Comparison of ENCODE assay signal across 19 cellular contexts in genomic region chr13:33863390-33863789, GRCh38. TPM values are rescaled to one million over a fixed set of nuclear protein-coding genes. Genes with fewer than 3 reads are reported as not detected.
DNase-seq lines count a peak whose midpoint lies in the region; ATAC-seq, FAIRE-seq and TF ChIP-seq lines count a peak whose summit lies in the region.
"Had no signal": no experiment of that assay in that cellular context is flagged by ENCODE, and none has a peak within 500 bp of the region (broad histone marks: within the 10 kb centered on the region; RNA-seq: fewer than 3 reads in every experiment).

No MANE protein-coding gene starts in this region.

- no peaks in the 10 kb centered on the region for H3K79me2 ChIP-seq in HepG2 (ENCODE audit: insufficient read depth, low read length)
- H3K79me2 ChIP-seq in keratinocyte (ENCODE audit: control insufficient read depth, insufficient read depth, low read length), result no peaks in the 10 kb centered on the region

- no peaks in the 10 kb centered on the region for H3K9me1 ChIP-seq in keratinocyte (ENCODE audit: control insufficient read depth, extremely low read depth, insufficient read depth, low read length)

- TF ChIP-seq RAD21 in HepG2 (CRISPR knock-in tag; IDR thresholded peaks at IDR 0.05), result no peak

- H3K27me3 ChIP-seq in HepG2 (ENCODE audit: control insufficient read depth in 1 of 2, insufficient read depth in 2 of 2, low read length in 2 of 2) (no peaks in the 10 kb centered on the region), right lobe of liver (no peaks in the 10 kb centered on the region), bronchial epithelial cell (ENCODE audit: control insufficient read depth, insufficient read depth, low read length) (no peaks in the 10 kb centered on the region), keratinocyte (ENCODE audit: control insufficient read depth, extremely low read depth, insufficient read depth, low read length) (no peaks in the 10 kb centered on the region)
- H3K27me3 ChIP-seq: BE2C had no signal

- H4K20me1 ChIP-seq in HepG2 (ENCODE audit: insufficient read depth, low read length) (no peaks in the 10 kb centered on the region), keratinocyte (ENCODE audit: control insufficient read depth, extremely low read depth, insufficient read depth, low read length) (no peaks in the 10 kb centered on the region)

- H3K36me3 ChIP-seq in HepG2 (replicated peaks in 1 of 2; ENCODE audit: control insufficient read depth in 1 of 2, insufficient read depth in 2 of 2, low read length in 2 of 2) (peaks cover 0 to 2% of the 10 kb centered on the region in 2 experiments; a peak in 3 of 5 replicates), right lobe of liver (no peaks in the 10 kb centered on the region), bronchial epithelial cell (ENCODE audit: control insufficient read depth, insufficient read depth, low read length) (no peaks in the 10 kb centered on the region), keratinocyte (ENCODE audit: control insufficient read depth in 2 of 2, extremely low read depth in 1 of 2, insufficient read depth in 2 of 2, low read length in 2 of 2) (no peaks in the 10 kb centered on the region)
- H3K36me3 ChIP-seq: BE2C, HAP-1 had no signal

- CTCF ChIA-PET in HepG2 (lab: Yijun Ruan, JAX; ENCODE audit: low intra/inter-chr PET ratio, low total read pairs), result no interaction called here

- H3K4me3 ChIP-seq in HepG2 (replicated peaks in 1 of 3; ENCODE audit: insufficient read depth in 1 of 3, low read depth in 2 of 3, low read length in 3 of 3) (no peak overlapping the region), right lobe of liver (no peak overlapping the region), bronchial epithelial cell (ENCODE audit: low read depth, low read length) (no peak overlapping the region), keratinocyte (ENCODE audit: control insufficient read depth in 2 of 3, extremely low read depth in 1 of 3, insufficient read depth in 2 of 3, low read depth in 1 of 3, low read length in 3 of 3) (no peak overlapping the region)
- H3K4me3 ChIP-seq: A549, HAP-1 had no signal

- intact Hi-C loops in HepG2 (cut with micrococcal nuclease; ENCODE audit: unreplicated experiment) (no loop called here), right lobe of liver (cut with DNase I) (no loop called here)

- dilution Hi-C loops in keratinocyte (cut with MboI; ENCODE audit: extremely low pct_ligation_motif_present, low sequenced_read_pairs), result no loop called here

- no peak overlapping the region for H3K27ac ChIP-seq in HepG2 (ENCODE audit: extremely low read length, insufficient read depth, low read length)
- H3K27ac ChIP-seq in right lobe of liver, result no peak overlapping the region
- no peak overlapping the region for H3K27ac ChIP-seq in keratinocyte (ENCODE audit: control insufficient read depth, insufficient read depth, low read length)
- H3K27ac ChIP-seq: A549, C4-2B had no signal

- no peak for DNase-seq in HepG2 (ENCODE audit: low spot score)
- no peak for DNase-seq in right lobe of liver
- peak; percentile 50 for DNase-seq in bronchial epithelial cell (ENCODE audit: low read depth)
- no peak for DNase-seq in keratinocyte (ENCODE audit: low read depth, low spot score)
- DNase-seq in activated T-cell treated with anti-CD3 and anti-CD28 coated beads, Interleukin-2, amount 50 U/mL, for 1 hour, result no peak
- DNase-seq in NCI-H1105 treated with DMSO at 0.1 percent for 48 hours (lab: John Stamatoyannopoulos, UW), result no peak
- DNase-seq: BE2C; CD4-positive, alpha-beta memory T cell; COR-L47; DMS153; DMS79 treated with DMSO at 0.1 percent for 48 hours; EL had no signal

- H3K9me3 ChIP-seq in HepG2 (ENCODE audit: low read length) (no peaks in the 10 kb centered on the region), right lobe of liver (no peaks in the 10 kb centered on the region), keratinocyte (ENCODE audit: control insufficient read depth, low read depth, low read length) (no peaks in the 10 kb centered on the region)
- H3K9me3 ChIP-seq: A549, BE2C, HAP-1 had no signal

- ATAC-seq in HepG2 (no peak), right lobe of liver (no peak)
- ATAC-seq: A549 had no signal

- FAIRE-seq in HepG2 (lab: Jason Lieb, UNC) (no peak), bronchial epithelial cell (lab: Jason Lieb, UNC) (peak; percentile 47), keratinocyte (lab: Jason Lieb, UNC) (peak; percentile 52)
- FAIRE-seq: A549, D721Med, G401.6, GM19239, H1 had no signal

- TF ChIP-seq EP300 in HepG2 (IDR thresholded peaks at IDR 0.05; ENCODE audit: low read depth in 2 of 2, low read length in 2 of 2), result no peak
- no peak for TF ChIP-seq EP300 in HepG2 (CRISPR knock-in tag; IDR thresholded peaks at IDR 0.05; ENCODE audit: borderline replicate concordance)

- H3K4me1 ChIP-seq in HepG2 (ENCODE audit: insufficient read depth, low read length) (peaks cover 2% of the 10 kb centered on the region), right lobe of liver (no peaks in the 10 kb centered on the region), keratinocyte (ENCODE audit: control insufficient read depth, extremely low read depth, insufficient read depth, low read length) (peaks cover 13% of the 10 kb centered on the region)
- H3K4me1 ChIP-seq: A549, HAP-1 had no signal

- H2AFZ ChIP-seq in HepG2 (ENCODE audit: low read length) (no peak overlapping the region), keratinocyte (ENCODE audit: control insufficient read depth, low read length) (no peak overlapping the region)

- whole genome bisulfite sequencing in HepG2 (ENCODE audit: low lambda C conversion rate), result 67% methylated on average over 3 of the region's 3 CpGs
- WGBS in right lobe of liver (ENCODE audit: insufficient coverage, low coverage, low lambda C conversion rate, missing lambda C conversion rate), result 67% methylated on average over 3 of the region's 3 CpGs

- no TSS peak for BruUV-seq in HepG2 (replicated peaks; lab: Mats Ljungman, UMichigan)

- in situ Hi-C loops in HepG2 (cut with HindIII; ENCODE audit: extremely low pct_ligation_motif_present, low pct_unique_long_range_greater_than_20kb), result no loop called here

- no peak overlapping the region for H3K9ac ChIP-seq in HepG2 (ENCODE audit: insufficient read depth, low read depth, low read length)
- H3K9ac ChIP-seq in keratinocyte (ENCODE audit: control insufficient read depth, extremely low read depth, insufficient read depth, low read length), result no peak overlapping the region

- TF ChIP-seq POLR2A in HepG2 (IDR thresholded peaks at IDR 0.05; ENCODE audit: insufficient read depth in 1 of 2, low read depth in 2 of 2, low read length in 2 of 2), result no peak
- no peak for TF ChIP-seq POLR2A in right lobe of liver (IDR thresholded peaks at IDR 0.05)

- H3K4me2 ChIP-seq in HepG2 (ENCODE audit: low read depth, low read length) (no peak overlapping the region), keratinocyte (ENCODE audit: control insufficient read depth, extremely low read depth, insufficient read depth, low read depth, low read length) (no peak overlapping the region)
- H3K4me2 ChIP-seq: A549 had no signal

- TF ChIP-seq CTCF in HepG2 (CRISPR knock-in tag; IDR thresholded peaks at IDR 0.05) (no peak), right lobe of liver (IDR thresholded peaks at IDR 0.05) (no peak), bronchial epithelial cell (IDR thresholded peaks at IDR 0.05; ENCODE audit: insufficient read depth, low read length, severe bottlenecking) (no peak), keratinocyte (optimal IDR thresholded peaks at IDR 0.05 in 1 of 3, IDR thresholded peaks at IDR 0.05 in 1 of 3, conservative IDR thresholded peaks at IDR 0.05 in 1 of 3; ENCODE audit: extremely low read depth in 1 of 3, insufficient read depth in 2 of 3, low read length in 3 of 3) (no peak)

- POLR2A ChIA-PET in HepG2 (lab: Yijun Ruan, JAX), result no interaction called here

TF ChIP-seq in HepG2, 621 proteins besides CTCF, POLR2A, EP300 and RAD21 (continues in another document):
- TF ChIP-seq STAT5B (CRISPR knock-in tag; IDR thresholded peaks at IDR 0.05) (no peak), XBP1 (CRISPR knock-in tag; IDR thresholded peaks at IDR 0.05) (no peak)

RNA-seq across cellular contexts. Expression of gene RFC3, which starts 45.4 kb away (rescaled TPM):
- total RNA-seq in HepG2 (2016; rRNA removed; fragmentation: Illumina TruSeq; extraction: Trizol) (55.7 and 80.1 TPM in 2 replicates), right lobe of liver (1 to 10 TPM; 1.6 to 10.0 (median 2.4) TPM), bronchial epithelial cell (2.0 and 3.4 TPM in 2 replicates)
- 9.2 and 9.8 TPM in 2 replicates for total RNA-seq in HepG2 (2016; cell fraction: cytosol; rRNA removed; fragmentation: Illumina TruSeq; extraction: Trizol; ENCODE audit: low read depth)
- 55.6 and 78.6 TPM in 2 replicates for total RNA-seq in HepG2 (2016; cell fraction: insoluble cytoplasmic fraction; rRNA removed; fragmentation: Illumina TruSeq; extraction: Trizol)
- total RNA-seq in HepG2 (2016; cell fraction: membrane; rRNA removed; fragmentation: Illumina TruSeq; extraction: Trizol), result 17.3 and 19.4 TPM in 2 replicates
- 88.7 and 100 TPM in 2 replicates for total RNA-seq in HepG2 (2016; cell fraction: nucleus; rRNA removed; fragmentation: Illumina TruSeq; extraction: Trizol)
- polyA plus RNA-seq in HepG2 (2011; rRNA removed) (10.3 and 16.0 TPM in 2 replicates), keratinocyte (6.0 to 20.8 TPM (median 18.3 TPM) in 3 replicates)
- 7.9 and 8.1 TPM in 2 replicates for polyA plus RNA-seq in HepG2 (2011; cell fraction: cytosol; rRNA removed)
- polyA plus RNA-seq in HepG2 (2011; cell fraction: nucleus; rRNA removed), result 13.3 and 17.4 TPM in 2 replicates
- 9.4 and 21.3 TPM in 2 replicates for polyA plus RNA-seq in HepG2 (2012)
- polyA plus RNA-seq in HepG2 (2016; cell fraction: cytosol; fragmentation: Illumina TruSeq; extraction: Trizol; ENCODE audit: low read depth), result 3.6 and 3.7 TPM in 2 replicates
- 80.2 and 84.4 TPM in 2 replicates for polyA plus RNA-seq in HepG2 (2016; cell fraction: insoluble cytoplasmic fraction; fragmentation: Illumina TruSeq; extraction: Trizol; ENCODE audit: low read depth)
- polyA plus RNA-seq in HepG2 (2016; cell fraction: membrane; fragmentation: Illumina TruSeq; extraction: Trizol; ENCODE audit: low read depth), result 10.4 and 10.6 TPM in 2 replicates
- 46.4 and 49.2 TPM in 2 replicates for polyA plus RNA-seq in HepG2 (2016; cell fraction: nucleus; fragmentation: Illumina TruSeq; extraction: Trizol; ENCODE audit: insufficient read depth, low read depth)
- 12.9 and 24.6 TPM in 2 replicates for polyA minus RNA-seq in HepG2 (2011; rRNA and poly(A)+ RNA removed; ENCODE audit: low replicate concordance)
- 10.2 and 17.7 TPM in 2 replicates for polyA minus RNA-seq in HepG2 (2011; cell fraction: cytosol; rRNA and poly(A)+ RNA removed)
- 89.3 and 136 TPM in 2 replicates for polyA minus RNA-seq in HepG2 (2011; cell fraction: nucleus; rRNA and poly(A)+ RNA removed)
- polyA plus RNA-seq in keratinocyte (2011; ENCODE audit: low read depth), result 0.96 TPM
- polyA plus RNA-seq in keratinocyte (2011; cell fraction: cytosol; rRNA removed), result 5.9 and 11.1 TPM in 2 replicates
- polyA plus RNA-seq in keratinocyte (2011; cell fraction: nucleus; rRNA removed), result 8.8 and 12.0 TPM in 2 replicates
- 2.5 and 12.3 TPM in 2 replicates for polyA plus RNA-seq in keratinocyte (2012; ENCODE audit: low replicate concordance)
- 1.9 to 14.6 TPM (median 4.6 TPM) in 3 replicates for polyA minus RNA-seq in keratinocyte
- polyA minus RNA-seq in keratinocyte (2011; cell fraction: cytosol; rRNA and poly(A)+ RNA removed), result 16.3 TPM
- 7.8 and 12.9 TPM in 2 replicates for polyA minus RNA-seq in keratinocyte (2011; cell fraction: nucleus; rRNA and poly(A)+ RNA removed)
